In the genomic region with DNA sequence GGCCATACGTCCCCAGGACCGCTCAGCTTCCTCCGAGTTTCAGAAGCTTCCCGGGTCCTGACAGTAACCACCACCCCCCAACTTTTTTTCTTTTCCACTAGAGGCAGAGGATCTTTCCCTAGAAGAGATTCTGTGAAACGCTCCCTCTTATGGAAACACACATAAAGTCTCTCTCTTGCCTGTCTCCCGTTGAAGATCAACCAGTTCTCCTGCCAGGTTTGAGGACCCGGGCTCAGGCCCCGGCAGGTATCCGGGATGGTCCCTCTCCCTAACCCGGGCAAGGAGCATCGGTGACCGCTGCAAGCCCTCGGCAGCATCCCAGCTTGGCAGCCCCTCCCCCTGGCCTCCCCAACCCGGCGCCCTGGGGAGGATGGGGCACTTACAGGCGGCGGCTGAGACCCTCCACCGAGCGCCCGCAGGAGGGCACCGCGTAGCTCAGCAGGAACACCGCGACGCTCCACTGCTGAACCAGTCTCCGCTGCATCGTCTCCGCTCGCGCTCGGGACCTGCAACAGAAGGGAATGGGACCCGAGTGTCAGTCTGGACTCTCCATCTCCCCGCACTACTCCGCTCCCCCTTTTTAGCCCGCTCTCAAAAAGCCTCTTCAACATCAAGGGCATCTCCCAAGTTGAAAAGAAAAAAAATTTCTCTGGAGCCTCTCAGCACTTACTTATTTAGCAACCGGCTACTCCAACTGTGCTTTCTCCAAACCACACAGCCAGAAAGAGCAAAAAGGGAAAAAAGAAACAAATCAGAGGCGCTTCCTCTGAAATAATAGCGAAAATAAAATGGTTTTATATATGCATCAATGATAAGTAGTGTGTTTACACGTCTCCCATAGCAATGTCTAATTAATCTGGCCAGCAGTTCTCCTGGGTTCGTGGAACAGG, we compare ENCODE assay signal across 9 cellular contexts. TPM values are rescaled to one million over a fixed set of nuclear protein-coding genes. Genes with fewer than 3 reads are reported as not detected.
DNase-seq lines count a peak whose midpoint lies in the region; ATAC-seq and TF ChIP-seq lines count a peak whose summit lies in the region.
"Had no signal": no experiment of that assay in that cellular context is flagged by ENCODE, and none has a peak within 500 bp of the region (broad histone marks: within the 10 kb centered on the region; RNA-seq: fewer than 3 reads in every experiment).

No MANE protein-coding gene starts in this region.

- ATAC-seq in HG02678 (IDR thresholded peaks at IDR 0.05; ENCODE audit: unreplicated experiment) (peak; percentile 1), heart right ventricle (peak in 7 of 8 donors; percentile 14 to 56 (median 45)), HG03196 (IDR thresholded peaks at IDR 0.05; ENCODE audit: unreplicated experiment) (no peak)

- H3K27ac Mint-ChIP-seq in progenitor cell of endocrine pancreas, result peak overlapping the region; percentile 4

- CTCF ChIA-PET in BJ (lab: Yijun Ruan, JAX), result interaction anchor here (0.7 to 1.4 kb wide), 6 partner anchors 16 to 225 kb away, joined by 3 to 5 read pairs (median 4); no protein-coding TSS in a partner anchor

- peak overlapping the region in 5 of 10 donors; percentile 30 to 66 (median 41) for H3K27ac ChIP-seq in heart right ventricle
- H3K27ac ChIP-seq: neutrophil had no signal

- H3K27me3 Mint-ChIP-seq in progenitor cell of endocrine pancreas, result peaks cover 92% of the 10 kb centered on the region

- no peaks in the 10 kb centered on the region for H3K9me3 Mint-ChIP-seq in progenitor cell of endocrine pancreas (ENCODE audit: low read depth)

- H3K9me3 ChIP-seq in heart right ventricle, result no peaks in the 10 kb centered on the region
- H3K9me3 ChIP-seq: neutrophil had no signal

- DNase-seq in BJ (ENCODE audit: low read depth), result no peak
- DNase-seq in activated CD8-positive, alpha-beta memory T cell treated with anti-CD3 and anti-CD28 coated beads, Interleukin-2, amount 50 U/mL, for 48 hours, result peak; percentile 56
- peak; percentile 8 to 16 for DNase-seq in heart right ventricle
- DNase-seq in progenitor cell of endocrine pancreas (ENCODE audit: low spot score, unreplicated experiment), result peak; percentile 19
- DNase-seq in H4 (ENCODE audit: low spot score), result no peak
- DNase-seq in NCI-H2227 (lab: John Stamatoyannopoulos, UW; ENCODE audit: unreplicated experiment), result no peak

- H3K4me1 ChIP-seq in heart right ventricle, result peaks cover 0 to 34% (median 19%) of the 10 kb centered on the region in 9 donors

- H3K36me3 Mint-ChIP-seq in progenitor cell of endocrine pancreas (ENCODE audit: insufficient read depth), result no peaks in the 10 kb centered on the region

- TF ChIP-seq CTCF in BJ (IDR thresholded peaks at IDR 0.05; ENCODE audit: insufficient read depth, low read depth, low read length) (peak; percentile 27), heart right ventricle (IDR thresholded peaks at IDR 0.05) (no peak), progenitor cell of endocrine pancreas (IDR thresholded peaks at IDR 0.05; ENCODE audit: unreplicated experiment) (peak; percentile 11)

- peak overlapping the region; percentile 80 for H3K4me3 Mint-ChIP-seq in progenitor cell of endocrine pancreas (ENCODE audit: low read depth)

- H3K36me3 ChIP-seq in BJ (ENCODE audit: control insufficient read depth, insufficient read depth, low read length) (no peaks in the 10 kb centered on the region), heart right ventricle (no peaks in the 10 kb centered on the region)
- H3K36me3 ChIP-seq: neutrophil had no signal

- 2% methylated on average over 40 of the region's 40 CpGs for WGBS in heart right ventricle, 2 donors

- POLR2A ChIA-PET in BJ (lab: Charles Lee), result no interaction called here

- peaks cover 17% of the 10 kb centered on the region for H3K27me3 ChIP-seq in BJ (ENCODE audit: control insufficient read depth, insufficient read depth, low read length)
- peaks cover 0 to 98% (median 81%) of the 10 kb centered on the region in 7 donors for H3K27me3 ChIP-seq in heart right ventricle

- peaks cover 16% of the 10 kb centered on the region for H3K4me1 Mint-ChIP-seq in progenitor cell of endocrine pancreas (ENCODE audit: low read depth)

- H3K4me3 ChIP-seq in BJ (ENCODE audit: low read depth, low read length) (peak overlapping the region; percentile 44), heart right ventricle (peak overlapping the region; percentile 11 to 62 (median 56))

- intact Hi-C loops in heart right ventricle (cut with DNase I), result loop anchor here in 1 of 10 donors (10.0 kb wide), 1 partner anchor 206 kb away; no protein-coding TSS in a partner anchor

RNA-seq across cellular contexts. Expression of a gene that starts 3.3 kb away (rescaled TPM):
- polyA plus RNA-seq in BJ (2011; rRNA removed) (0.10 and 0.22 TPM in 2 replicates), heart right ventricle (under 1 TPM; 0.43 to 0.59 TPM)
- polyA minus RNA-seq in BJ (2011; rRNA and poly(A)+ RNA removed), result 0.14 TPM in 1 of 2 replicates, not detected in the other
- total RNA-seq in heart right ventricle (1 to 10 TPM in 5 of 10 donors, under 1 TPM in 3, not detected in 2; 0.21 to 9.4 (median 2.1) TPM), progenitor cell of endocrine pancreas (0.93 and 1.3 TPM in 2 replicates)
- 1.1 and 2.0 TPM in 2 replicates for total RNA-seq in H4 (2014; rRNA removed; shearing (Covaris generic))

Comparison
In these comparisons a context has a peak if more than half of its experiments do, and no peak if none do; other contexts are left out.
1. DNase-seq: peak in activated CD8-positive, alpha-beta memory T cell treated with anti-CD3 and anti-CD28 coated beads, Interleukin-2, amount 50 U/mL, for 48 hours (single experiment), heart right ventricle (2 of 2) and progenitor cell of endocrine pancreas (single experiment); none in BJ (single experiment), H4 (single experiment) and NCI-H2227 (single experiment).
2. CTCF ChIP-seq: peak in BJ (single experiment) and progenitor cell of endocrine pancreas (single experiment); none in heart right ventricle (0 of 9).